ENCODE assay signal across 11 cellular contexts in the genomic region with DNA sequence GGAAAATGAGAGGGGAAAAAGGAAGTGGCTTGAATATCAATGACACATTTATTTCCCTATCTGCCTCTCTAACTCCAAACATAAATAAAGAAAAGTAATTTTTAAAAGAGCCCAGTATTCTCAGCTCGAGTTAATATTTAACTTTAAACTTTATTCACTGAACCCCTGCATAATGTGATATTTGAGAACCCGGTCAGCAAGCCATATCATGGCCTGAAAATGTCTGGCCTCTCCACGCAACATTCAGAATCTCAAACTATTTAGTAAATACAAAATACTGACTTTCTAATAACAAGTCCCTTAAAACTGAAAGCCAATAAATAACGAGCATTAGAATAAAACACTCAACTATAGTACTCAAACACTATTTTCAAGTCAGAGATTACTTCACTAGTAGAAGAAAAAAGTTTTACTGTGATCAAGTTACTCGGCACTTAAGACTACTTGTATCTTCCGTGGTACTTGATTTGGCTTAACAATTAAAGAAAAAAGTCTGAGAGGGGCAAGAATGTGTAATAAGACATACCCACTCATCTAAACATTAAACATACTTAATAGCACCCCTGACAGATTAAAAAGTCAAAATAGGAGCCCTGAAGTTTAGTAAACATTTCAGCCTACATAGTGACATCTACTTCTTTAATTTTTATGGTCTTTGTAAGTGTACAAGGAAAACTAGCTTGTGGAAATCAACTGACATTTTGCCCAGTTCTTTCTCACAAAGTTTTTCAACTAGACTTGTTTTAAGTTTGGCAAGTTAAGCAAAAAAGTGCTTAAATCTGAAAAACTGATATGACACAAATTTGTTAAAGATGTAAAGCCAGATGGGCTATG. TPM values are rescaled to one million over a fixed set of nuclear protein-coding genes. Genes with fewer than 3 reads are reported as not detected.
DNase-seq lines count a peak whose midpoint lies in the region; ATAC-seq, FAIRE-seq and TF ChIP-seq lines count a peak whose summit lies in the region.
"Had no signal": no experiment of that assay in that cellular context is flagged by ENCODE, and none has a peak within 500 bp of the region (broad histone marks: within the 10 kb centered on the region; RNA-seq: fewer than 3 reads in every experiment).

No MANE protein-coding gene starts in this region.

- H3K4me3 ChIP-seq in GM23338, result no peak overlapping the region
- H3K4me3 ChIP-seq in kidney (ENCODE audit: low read length in 2 of 2), result peak overlapping the region; percentile 45
- H3K4me3 ChIP-seq in smooth muscle cell, result peak overlapping the region; percentile 19
- H3K4me3 ChIP-seq: testis had no signal

- peak overlapping the region in 1 of 2 donors; percentile 71 for H3K9ac ChIP-seq in kidney (ENCODE audit: low read length in 2 of 2)
- peak overlapping the region; percentile 16 for H3K9ac ChIP-seq in smooth muscle cell (ENCODE audit: low read depth)

- intact Hi-C loops in activated B cell treated with CpG ODN at 0.5 μM for 24 hours (cut with micrococcal nuclease), result loop anchor here (5.0 to 10.0 kb wide), 3 partner anchors 220 to 347 kb away; partner anchors contain the start of genes CLHC1 and RPS27A
- intact Hi-C loops in kidney (cut with DNase I), result loop anchor here (10.0 kb wide), 1 partner anchor 153 kb away; no protein-coding TSS in a partner anchor
- intact Hi-C loops in activated CD4-positive, alpha-beta memory T cell treated with anti-CD3 and anti-CD28 coated beads for 36 hours (cut with micrococcal nuclease), result loop anchor here (2.0 to 5.0 kb wide), 2 partner anchors 13 to 110 kb away; no protein-coding TSS in a partner anchor

- peaks cover 3% of the 10 kb centered on the region; the same call in 1 of the 3 replicates for H3K36me3 Mint-ChIP-seq in GM23338 (ENCODE audit: low read depth)
- H3K36me3 Mint-ChIP-seq in activated B cell treated with CpG ODN at 0.5 μM for 24 hours (ENCODE audit: low read depth), result no peaks in the 10 kb centered on the region
- H3K36me3 Mint-ChIP-seq in activated CD8-positive, alpha-beta T cell treated with anti-CD3 and anti-CD28 coated beads, Interleukin-2, amount 10 ng/mL, durations not matched to agents 7 days and 5 days (ENCODE audit: low read depth), result peaks cover 5% of the 10 kb centered on the region
- no peaks in the 10 kb centered on the region for H3K36me3 Mint-ChIP-seq in activated CD4-positive, alpha-beta memory T cell treated with anti-CD3 and anti-CD28 coated beads for 36 hours

- 63% methylated on average over 6 of the region's 6 CpGs for WGBS in smooth muscle cell (ENCODE audit: low lambda C conversion rate)

- no peaks in the 10 kb centered on the region; the same call in 2 of the 3 replicates for H3K9me3 Mint-ChIP-seq in GM23338
- no peaks in the 10 kb centered on the region for H3K9me3 Mint-ChIP-seq in activated B cell treated with CpG ODN at 0.5 μM for 24 hours
- no peaks in the 10 kb centered on the region for H3K9me3 Mint-ChIP-seq in activated CD8-positive, alpha-beta T cell treated with anti-CD3 and anti-CD28 coated beads, Interleukin-2, amount 10 ng/mL, durations not matched to agents 7 days and 5 days (ENCODE audit: insufficient read depth)
- no peaks in the 10 kb centered on the region for H3K9me3 Mint-ChIP-seq in activated CD4-positive, alpha-beta memory T cell treated with anti-CD3 and anti-CD28 coated beads for 36 hours

- peaks cover 100% of the 10 kb centered on the region for H3K79me2 ChIP-seq in GM23338 (replicated peaks; ENCODE audit: insufficient read depth)
- H3K79me2 ChIP-seq in smooth muscle cell (ENCODE audit: low read depth), result peaks cover 100% of the 10 kb centered on the region

- POLR2A ChIA-PET in activated B cell treated with CpG ODN at 0.5 μM for 24 hours (lab: Charles Lee), result no interaction called here
- POLR2A ChIA-PET in activated CD8-positive, alpha-beta T cell treated with anti-CD3 and anti-CD28 coated beads, Interleukin-2, amount 10 ng/mL, durations not matched to agents 7 days and 5 days (lab: Charles Lee), result no interaction called here
- POLR2A ChIA-PET in activated CD4-positive, alpha-beta memory T cell treated with anti-CD3 and anti-CD28 coated beads for 36 hours (lab: Charles Lee), result no interaction called here

- H4K20me1 ChIP-seq in GM23338 (replicated peaks; ENCODE audit: insufficient read depth) (peaks cover 27% of the 10 kb centered on the region), smooth muscle cell (ENCODE audit: low read depth) (peaks cover 100% of the 10 kb centered on the region)

- CTCF ChIA-PET in activated B cell treated with CpG ODN at 0.5 μM for 24 hours (lab: Charles Lee), result interaction anchor here (2.0 to 9.2 kb wide), 4 partner anchors 14 to 163 kb away, joined by 4 to 96 read pairs (median 29); partner anchors contain the start of gene RTN4
- CTCF ChIA-PET in activated CD8-positive, alpha-beta T cell treated with anti-CD3 and anti-CD28 coated beads, Interleukin-2, amount 10 ng/mL, durations not matched to agents 7 days and 5 days (lab: Charles Lee), result interaction anchor here (0.5 to 6.8 kb wide), 9 partner anchors 10 to 251 kb away, joined by 3 to 43 read pairs (median 7); partner anchors contain the start of gene RTN4
- CTCF ChIA-PET in activated CD4-positive, alpha-beta memory T cell treated with anti-CD3 and anti-CD28 coated beads for 36 hours (lab: Charles Lee), result interaction anchor here (0.7 to 12.6 kb wide), 6 partner anchors 10 to 346 kb away, joined by 3 to 79 read pairs (median 4); no protein-coding TSS in a partner anchor

- H3K4me1 ChIP-seq in GM23338 (ENCODE audit: insufficient read depth) (peaks cover 67% of the 10 kb centered on the region), kidney (ENCODE audit: control insufficient read depth in 1 of 2, insufficient read depth in 1 of 2, low read depth in 1 of 2, low read length in 2 of 2) (peaks cover 0 to 31% of the 10 kb centered on the region in 2 donors), smooth muscle cell (ENCODE audit: low read depth) (peaks cover 65% of the 10 kb centered on the region)
- H3K4me1 ChIP-seq: testis had no signal

- peaks cover 4% of the 10 kb centered on the region for H3K27me3 Mint-ChIP-seq in GM23338 (ENCODE audit: insufficient read depth, low read depth, poor library complexity)
- H3K27me3 Mint-ChIP-seq in activated B cell treated with CpG ODN at 0.5 μM for 24 hours, result no peaks in the 10 kb centered on the region
- no peaks in the 10 kb centered on the region for H3K27me3 Mint-ChIP-seq in activated CD8-positive, alpha-beta T cell treated with anti-CD3 and anti-CD28 coated beads, Interleukin-2, amount 10 ng/mL, durations not matched to agents 7 days and 5 days (ENCODE audit: low read depth)
- H3K27me3 Mint-ChIP-seq in activated CD4-positive, alpha-beta memory T cell treated with anti-CD3 and anti-CD28 coated beads for 36 hours, result no peaks in the 10 kb centered on the region

- no peak overlapping the region for H3K4me3 Mint-ChIP-seq in GM23338
- no peak overlapping the region for H3K4me3 Mint-ChIP-seq in activated B cell treated with CpG ODN at 0.5 μM for 24 hours
- no peak overlapping the region for H3K4me3 Mint-ChIP-seq in activated CD8-positive, alpha-beta T cell treated with anti-CD3 and anti-CD28 coated beads, Interleukin-2, amount 10 ng/mL, durations not matched to agents 7 days and 5 days
- no peak overlapping the region for H3K4me3 Mint-ChIP-seq in activated CD4-positive, alpha-beta memory T cell treated with anti-CD3 and anti-CD28 coated beads for 36 hours

- DNase-seq in GM23338 (ENCODE audit: low spot score) (no peak), activated B cell treated with CpG ODN at 0.5 μM for 24 hours (no peak), kidney (no peak), smooth muscle cell (lab: John Stamatoyannopoulos, UW; ENCODE audit: unreplicated experiment) (no peak), NOMO-1 treated with DMSO at 0.1 percent for 48 hours (lab: John Stamatoyannopoulos, UW; ENCODE audit: unreplicated experiment) (no peak)
- no peak for DNase-seq in activated CD8-positive, alpha-beta T cell treated with anti-CD3 and anti-CD28 coated beads, Interleukin-2, amount 10 ng/mL, durations not matched to agents 7 days and 5 days
- DNase-seq in activated CD4-positive, alpha-beta memory T cell treated with anti-CD3 and anti-CD28 coated beads for 36 hours, result no peak
- DNase-seq in stimulated activated CD4-positive, alpha-beta T cell treated with anti-CD3 and anti-CD28 coated beads, Interleukin-2, amount 100 ng/mL, for 48 hours, result no peak
- DNase-seq: NCI-H1694 treated with DMSO at 0.1 percent for 48 hours, T-helper 1 cell, testis had no signal

- H3K9me2 ChIP-seq in GM23338 (ENCODE audit: insufficient read depth), result no peaks in the 10 kb centered on the region

- H3K9me3 ChIP-seq in kidney (ENCODE audit: control insufficient read depth in 1 of 2, low read length in 2 of 2) (no peaks in the 10 kb centered on the region), smooth muscle cell (replicated peaks; ENCODE audit: low read depth) (no peaks in the 10 kb centered on the region)
- H3K9me3 ChIP-seq: testis had no signal

- H3K4me2 ChIP-seq in GM23338 (peak overlapping the region; percentile 19; the same call in 1 of the 2 replicates), smooth muscle cell (peak overlapping the region; percentile 70)

- H2AFZ ChIP-seq in GM23338, result no peak overlapping the region
- H2AFZ ChIP-seq in smooth muscle cell (ENCODE audit: low read depth), result no peak overlapping the region

- H3K27me3 ChIP-seq in GM23338 (ENCODE audit: insufficient read depth) (no peaks in the 10 kb centered on the region), smooth muscle cell (ENCODE audit: low read depth) (no peaks in the 10 kb centered on the region)
- H3K27me3 ChIP-seq: testis had no signal

- ATAC-seq in GM23338 (no peak), activated B cell treated with CpG ODN at 0.5 μM for 24 hours (ENCODE audit: low read depth) (no peak)
- no peak for ATAC-seq in activated CD8-positive, alpha-beta T cell treated with anti-CD3 and anti-CD28 coated beads, Interleukin-2, amount 10 ng/mL, durations not matched to agents 7 days and 5 days

- H3F3A ChIP-seq in GM23338 (replicated peaks; ENCODE audit: low read depth) (no peaks in the 10 kb centered on the region), smooth muscle cell (ENCODE audit: low read depth) (peaks cover 5% of the 10 kb centered on the region)

- peak; percentile 19 for FAIRE-seq in kidney (lab: Jason Lieb, UNC)

- no peak overlapping the region for H3K27ac ChIP-seq in GM23338 (ENCODE audit: low read depth)
- peak overlapping the region; percentile 69 to 86 for H3K27ac ChIP-seq in kidney (ENCODE audit: low read depth in 2 of 2, low read length in 2 of 2)
- H3K27ac ChIP-seq in smooth muscle cell (ENCODE audit: low read depth), result peak overlapping the region; percentile 76

- H3K27ac Mint-ChIP-seq in GM23338 (peak overlapping the region; percentile 60; the same call in 1 of the 2 replicates), activated B cell treated with CpG ODN at 0.5 μM for 24 hours (peak overlapping the region; percentile 61)
- H3K27ac Mint-ChIP-seq in activated CD8-positive, alpha-beta T cell treated with anti-CD3 and anti-CD28 coated beads, Interleukin-2, amount 10 ng/mL, durations not matched to agents 7 days and 5 days, result no peak overlapping the region
- no peak overlapping the region for H3K27ac Mint-ChIP-seq in activated CD4-positive, alpha-beta memory T cell treated with anti-CD3 and anti-CD28 coated beads for 36 hours

- H3K4me1 Mint-ChIP-seq in GM23338 (peaks cover 60% of the 10 kb centered on the region), activated B cell treated with CpG ODN at 0.5 μM for 24 hours (peaks cover 52% of the 10 kb centered on the region)
- H3K4me1 Mint-ChIP-seq in activated CD8-positive, alpha-beta T cell treated with anti-CD3 and anti-CD28 coated beads, Interleukin-2, amount 10 ng/mL, durations not matched to agents 7 days and 5 days (ENCODE audit: low read depth), result peaks cover 44% of the 10 kb centered on the region
- H3K4me1 Mint-ChIP-seq in activated CD4-positive, alpha-beta memory T cell treated with anti-CD3 and anti-CD28 coated beads for 36 hours (ENCODE audit: low read depth), result peaks cover 50% of the 10 kb centered on the region

- TF ChIP-seq CTCF in GM23338 (conservative IDR thresholded peaks at IDR 0.05; ENCODE audit: low read depth in 2 of 2), result no peak
- TF ChIP-seq CTCF in activated B cell treated with CpG ODN at 0.5 μM for 24 hours (IDR thresholded peaks at IDR 0.05), result no peak
- TF ChIP-seq CTCF in kidney (IDR thresholded peaks at IDR 0.05; ENCODE audit: borderline replicate concordance, extremely low read depth, insufficient read depth), result no peak
- TF ChIP-seq CTCF in smooth muscle cell (IDR thresholded peaks at IDR 0.05; ENCODE audit: borderline replicate concordance, insufficient read depth, poor library complexity, severe bottlenecking), result no peak

- no peaks in the 10 kb centered on the region for H3K36me3 ChIP-seq in GM23338 (ENCODE audit: insufficient read depth)
- H3K36me3 ChIP-seq in kidney (ENCODE audit: control insufficient read depth in 1 of 2, insufficient read depth in 2 of 2, low read length in 2 of 2), result no peaks in the 10 kb centered on the region
- H3K36me3 ChIP-seq in smooth muscle cell (ENCODE audit: low read depth), result no peaks in the 10 kb centered on the region

RNA-seq across cellular contexts. Expression of gene RTN4, which starts 38.3 kb away (rescaled TPM):
- total RNA-seq in GM23338 (2014; rRNA removed; shearing (Covaris generic)), result 221 and 244 TPM in 2 replicates
- polyA plus RNA-seq in GM23338 (2016; fragmentation: Nextera tagmentation; extraction: Ambion mirVana) (218 and 221 TPM in 2 replicates), kidney (ENCODE audit: insufficient read depth, low read depth, low replicate concordance) (329 TPM), smooth muscle cell (335 and 371 TPM in 2 replicates)
- total RNA-seq in activated B cell treated with CpG ODN at 0.5 μM for 24 hours (60.5 and 60.6 TPM in 2 replicates), kidney (296 TPM), smooth muscle cell (246 and 295 TPM in 2 replicates)
- total RNA-seq in activated CD8-positive, alpha-beta T cell treated with anti-CD3 and anti-CD28 coated beads, Interleukin-2, amount 10 ng/mL, durations not matched to agents 7 days and 5 days, result 10 to 100 TPM; 90.3 to 93.9 TPM
- 10 to 100 TPM; 96.7 to 97.5 TPM for total RNA-seq in activated CD4-positive, alpha-beta memory T cell treated with anti-CD3 and anti-CD28 coated beads for 36 hours

Comparison
In these comparisons a context has a peak if more than half of its experiments do, and no peak if none do; other contexts are left out.
1. H3K27ac Mint-ChIP-seq: peak in GM23338 (single experiment) and activated B cell treated with CpG ODN at 0.5 μM for 24 hours (single experiment); none in activated CD8-positive, alpha-beta T cell treated with anti-CD3 and anti-CD28 coated beads, Interleukin-2, amount 10 ng/mL, durations not matched to agents 7 days and 5 days (single experiment) and activated CD4-positive, alpha-beta memory T cell treated with anti-CD3 and anti-CD28 coated beads for 36 hours (single experiment).